ENCODE assay signal across 8 cellular contexts in genomic region chr6:110053395-110054240, GRCh38.
DNase-seq lines count a peak whose midpoint lies in the region; ATAC-seq and TF ChIP-seq lines count a peak whose summit lies in the region.

No MANE protein-coding gene starts in this region.

- in situ Hi-C loops in IMR-90 (cut with MboI; ENCODE audit: low sequenced_read_pairs): loop anchor here (5.0 kb wide), 1 partner anchor 339 kb away; no protein-coding TSS in a partner anchor

- no peaks in the 10 kb centered on the region for H3K79me1 ChIP-seq in IMR-90 (ENCODE audit: low read depth in 1 of 2, low read length in 2 of 2)

- peak overlapping the region; percentile 66; the same call in 1 of the 2 replicates for H3K4me2 ChIP-seq in IMR-90 (ENCODE audit: low read depth, low read length)

- H2AK9ac ChIP-seq in IMR-90 (replicated peaks; ENCODE audit: low read depth, low read length, poor library complexity): no peak overlapping the region

- no peak overlapping the region for H3K4me3 ChIP-seq in IMR-90 (ENCODE audit: insufficient read depth, low read depth, low read length)

- H3K36me3 Mint-ChIP-seq in nephron progenitor cell (ENCODE audit: low read depth): no peaks in the 10 kb centered on the region

- no peak overlapping the region for H2BK120ac ChIP-seq in IMR-90 (ENCODE audit: low read depth, low read length)

- CTCF ChIA-PET in IMR-90 (lab: Yijun Ruan, JAX): interaction anchor here (0.7 to 1.1 kb wide), 4 partner anchors 11 to 350 kb away, joined by 3 to 6 read pairs (median 4); no protein-coding TSS in a partner anchor

- H3K18ac ChIP-seq in IMR-90 (ENCODE audit: low read depth, low read length): no peak overlapping the region

- H4K8ac ChIP-seq in IMR-90 (ENCODE audit: low read depth in 2 of 2, low read length in 2 of 2): no peak overlapping the region

- no peak overlapping the region for H3K4ac ChIP-seq in IMR-90 (ENCODE audit: low read depth, low read length)

- POLR2A ChIA-PET in IMR-90 (lab: Charles Lee; ENCODE audit: unreplicated experiment): no interaction called here

- peak; percentile 79 for ATAC-seq in IMR-90 (ENCODE audit: low read depth)
- ATAC-seq in HG03432 (IDR thresholded peaks at IDR 0.05; ENCODE audit: unreplicated experiment): no peak
- ATAC-seq in GM19351 (IDR thresholded peaks at IDR 0.05; ENCODE audit: unreplicated experiment): no peak

- TF ChIP-seq RAD21 in IMR-90 (IDR thresholded peaks at IDR 0.05; ENCODE audit: low read length): peak; percentile 80

- H3K9me3 ChIP-seq in IMR-90 (ENCODE audit: control insufficient read depth, insufficient read depth, low read length): no peaks in the 10 kb centered on the region

- intact Hi-C loops in IMR-90 (cut with micrococcal nuclease): loop anchor here (1.0 to 5.0 kb wide), 4 partner anchors 124 to 526 kb away; partner anchors contain the start of gene WASF1

- no peaks in the 10 kb centered on the region for H3K9me3 Mint-ChIP-seq in nephron progenitor cell

- H2AFZ ChIP-seq in IMR-90 (replicated peaks; ENCODE audit: low read length, poor library complexity): peak overlapping the region; percentile 70

- H3K9me1 ChIP-seq in IMR-90 (ENCODE audit: insufficient read depth, low read length): no peaks in the 10 kb centered on the region

- H2AK5ac ChIP-seq in IMR-90 (ENCODE audit: low read depth, low read length): no peak overlapping the region

- WGBS in IMR-90 (ENCODE audit: extremely low coverage in 2 of 2, insufficient read length in 1 of 2), 2 experiments: no CpG with 5 or more reads among the region's 5 CpGs

- H3K4me1 ChIP-seq in IMR-90 (ENCODE audit: control insufficient read depth, insufficient read depth, low read length): no peaks in the 10 kb centered on the region

- H3K36me3 ChIP-seq in IMR-90 (ENCODE audit: control insufficient read depth, insufficient read depth, low read length): no peaks in the 10 kb centered on the region

- TF ChIP-seq CTCF in IMR-90 (conservative IDR thresholded peaks at IDR 0.05; ENCODE audit: low read depth, low read length) (peak; percentile 91), nephron progenitor cell (IDR thresholded peaks at IDR 0.05) (peak; percentile 77)

- H3K4me3 Mint-ChIP-seq in nephron progenitor cell: no peak overlapping the region

- H3K23ac ChIP-seq in IMR-90 (ENCODE audit: low read depth, low read length): no peak overlapping the region

- DNase-seq in DMS114 treated with DMSO at 0.1 percent for 48 hours (lab: John Stamatoyannopoulos, UW; ENCODE audit: unreplicated experiment): peak; percentile 23
- DNase-seq in IMR-90: peak; percentile 68
- peak; percentile 74 for DNase-seq in RKO (ENCODE audit: low spot score)
- peak; percentile 55 for DNase-seq in fibroblast of gingiva (ENCODE audit: low read depth)
- DNase-seq in nephron progenitor cell: peak; percentile 22
- DNase-seq in NCI-H1930 (lab: John Stamatoyannopoulos, UW): no peak

- H2BK20ac ChIP-seq in IMR-90 (ENCODE audit: low read depth, low read length): no peak overlapping the region

- peaks cover 29% of the 10 kb centered on the region for H3K27me3 ChIP-seq in IMR-90 (ENCODE audit: control insufficient read depth, insufficient read depth, low read length)

- H3K9ac ChIP-seq in IMR-90 (ENCODE audit: low read depth, low read length): no peak overlapping the region

- no peak overlapping the region for H4K91ac ChIP-seq in IMR-90 (ENCODE audit: insufficient read depth, low read depth, low read length)

- H3K27ac ChIP-seq in IMR-90 (ENCODE audit: insufficient read depth, low read length): no peak overlapping the region

- BruUV-seq in IMR-90 (replicated peaks; lab: Mats Ljungman, UMichigan): no TSS peak

- H3K56ac ChIP-seq in IMR-90 (ENCODE audit: extremely low read depth, insufficient read depth, low read length): no peak overlapping the region

- no peak overlapping the region for H3K14ac ChIP-seq in IMR-90 (replicated peaks; ENCODE audit: low read depth, low read length)

- no peak overlapping the region for H4K5ac ChIP-seq in IMR-90 (ENCODE audit: low read depth, low read length)

- H4K20me1 ChIP-seq in IMR-90 (ENCODE audit: insufficient read depth, low read length): no peaks in the 10 kb centered on the region

- no peak for TF ChIP-seq POLR2A in IMR-90 (IDR thresholded peaks at IDR 0.05; ENCODE audit: low read depth, low read length)

- no peak overlapping the region for H2BK5ac ChIP-seq in IMR-90 (ENCODE audit: low read depth, low read length, poor library complexity, severe bottlenecking)

- no peak overlapping the region for H2BK15ac ChIP-seq in IMR-90 (ENCODE audit: low read depth, low read length)

- H3K27me3 Mint-ChIP-seq in nephron progenitor cell (ENCODE audit: low read depth, poor library complexity): peaks cover 12% of the 10 kb centered on the region

- dilution Hi-C loops in IMR-90 (cut with HindIII; ENCODE audit: low sequenced_read_pairs, unreplicated experiment): no loop called here

- H3K4me1 Mint-ChIP-seq in nephron progenitor cell: no peaks in the 10 kb centered on the region

- no peak overlapping the region for H3K27ac Mint-ChIP-seq in nephron progenitor cell

TF ChIP-seq in IMR-90, 13 proteins besides CTCF, POLR2A, EP300 and RAD21:
- TF ChIP-seq SMC3 (IDR thresholded peaks at IDR 0.05; ENCODE audit: low read depth, low read length) (peak; percentile 64), USF2 (IDR thresholded peaks at IDR 0.05; ENCODE audit: low read depth, low read length) (no peak)

Comparison
In these comparisons a context has a peak if more than half of its experiments do, and no peak if none do; other contexts are left out.
1. DNase-seq: peak in DMS114 treated with DMSO at 0.1 percent for 48 hours (single experiment), IMR-90 (single experiment), RKO (single experiment), fibroblast of gingiva (single experiment) and nephron progenitor cell (single experiment); none in NCI-H1930 (0 of 2).